Comparison of ENCODE assay signal across 1 cellular context in the genomic region with DNA sequence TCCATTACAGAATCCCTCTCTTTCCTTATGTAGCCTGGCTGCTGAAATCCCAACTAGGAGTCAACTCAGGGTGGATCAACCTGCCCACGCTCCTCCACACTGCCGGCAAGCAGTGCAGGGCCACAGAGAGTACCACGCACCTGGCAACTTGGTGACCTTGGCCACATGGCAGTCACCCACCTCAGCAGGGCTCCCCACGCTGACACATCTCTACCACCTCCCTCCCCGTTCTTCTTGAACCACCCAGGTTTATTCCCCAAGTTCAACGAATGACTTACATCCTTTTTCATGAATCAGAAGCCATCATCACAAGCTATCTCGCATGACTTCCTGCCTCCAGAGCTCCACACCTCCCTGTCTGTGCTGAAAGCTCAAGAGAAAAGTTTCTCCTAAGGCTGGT.
TF ChIP-seq lines count a peak whose summit lies in the region.

No MANE protein-coding gene starts in this region.

TF ChIP-seq in IMR-90, 13 proteins besides CTCF, POLR2A, EP300 and RAD21:
- no peak for TF ChIP-seq NFE2L2 (IDR thresholded peaks at IDR 0.05; ENCODE audit: low read depth, low read length)
- no peak for TF ChIP-seq MAZ (IDR thresholded peaks at IDR 0.05; ENCODE audit: borderline replicate concordance, low read depth, low read length)
- TF ChIP-seq MXI1 (IDR thresholded peaks at IDR 0.05; ENCODE audit: borderline replicate concordance, low read depth, low read length), result no peak
- no peak for TF ChIP-seq CHD1 (IDR thresholded peaks at IDR 0.05; ENCODE audit: low read depth, low read length)
- TF ChIP-seq RFX5 (IDR thresholded peaks at IDR 0.05; ENCODE audit: low read depth, low read length), result no peak
- TF ChIP-seq, protein P1, sequence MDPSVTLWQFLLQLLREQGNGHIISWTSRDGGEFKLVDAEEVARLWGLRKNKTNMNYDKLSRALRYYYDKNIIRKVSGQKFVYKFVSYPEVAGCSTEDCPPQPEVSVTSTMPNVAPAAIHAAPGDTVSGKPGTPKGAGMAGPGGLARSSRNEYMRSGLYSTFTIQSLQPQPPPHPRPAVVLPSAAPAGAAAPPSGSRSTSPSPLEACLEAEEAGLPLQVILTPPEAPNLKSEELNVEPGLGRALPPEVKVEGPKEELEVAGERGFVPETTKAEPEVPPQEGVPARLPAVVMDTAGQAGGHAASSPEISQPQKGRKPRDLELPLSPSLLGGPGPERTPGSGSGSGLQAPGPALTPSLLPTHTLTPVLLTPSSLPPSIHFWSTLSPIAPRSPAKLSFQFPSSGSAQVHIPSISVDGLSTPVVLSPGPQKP (IDR thresholded peaks at IDR 0.05; ENCODE audit: borderline replicate concordance, low read depth, low read length), result no peak
